9 cellular contexts compared by ENCODE assay signal in genomic region chr18:25352629-25353005, GRCh38. TPM values are rescaled to one million over a fixed set of nuclear protein-coding genes. Genes with fewer than 3 reads are reported as not detected.
A peak's percentile ranks its signal among the peaks of the same experiment; 100 is the strongest.
DNase-seq lines count a peak whose midpoint lies in the region; ATAC-seq and TF ChIP-seq lines count a peak whose summit lies in the region.
"Had no signal": no experiment of that assay in that cellular context is flagged by ENCODE, and none has a peak within 500 bp of the region (broad histone marks: within the 10 kb centered on the region; RNA-seq: fewer than 3 reads in every experiment).

No MANE protein-coding gene starts in this region.

- no peaks in the 10 kb centered on the region for H3K9me3 Mint-ChIP-seq in osteocyte (ENCODE audit: unreplicated experiment)

- no peaks in the 10 kb centered on the region for H3K79me2 ChIP-seq in KMS-11 (ENCODE audit: insufficient read depth, low read depth)

- H3K27me3 ChIP-seq in BLaER1 (peaks cover 68% of the 10 kb centered on the region), KMS-11 (ENCODE audit: insufficient read depth, low read depth) (no peaks in the 10 kb centered on the region), esophagus muscularis mucosa (peaks cover 5 to 36% (median 16%) of the 10 kb centered on the region in 4 donors)

- no peak; the same call in 1 of the 2 replicates for TF ChIP-seq CTCF in KMS-11 (conservative IDR thresholded peaks at IDR 0.05; ENCODE audit: low read depth, low read length)
- TF ChIP-seq CTCF in esophagus muscularis mucosa (IDR thresholded peaks at IDR 0.05): no peak
- no peak for TF ChIP-seq CTCF in osteocyte (IDR thresholded peaks at IDR 0.05)

- DNase-seq in esophagus muscularis mucosa (ENCODE audit: extremely low spot score) (no peak), osteocyte (ENCODE audit: extremely low spot score, unreplicated experiment) (no peak), NOMO-1 (lab: John Stamatoyannopoulos, UW; ENCODE audit: unreplicated experiment in 2 of 2) (no peak), iPS-NIHi11 (ENCODE audit: low spot score) (no peak)

- WGBS in esophagus muscularis mucosa: 2% methylated on average over 6 of the region's 6 CpGs

- H3K4me1 ChIP-seq in BLaER1 (peaks cover 28% of the 10 kb centered on the region), KMS-11 (ENCODE audit: low read depth, poor library complexity, severe bottlenecking) (no peaks in the 10 kb centered on the region), esophagus muscularis mucosa (peaks cover 0 to 28% (median 25%) of the 10 kb centered on the region in 4 donors)

- peak overlapping the region; percentile 68 for H3K27ac Mint-ChIP-seq in osteocyte (ENCODE audit: unreplicated experiment)

- H3K36me3 ChIP-seq in BLaER1: no peaks in the 10 kb centered on the region
- H3K36me3 ChIP-seq in KMS-11 (ENCODE audit: insufficient read depth): no peaks in the 10 kb centered on the region
- H3K36me3 ChIP-seq in esophagus muscularis mucosa: no peaks in the 10 kb centered on the region

- peak overlapping the region; percentile 98 for H3K4me2 ChIP-seq in BLaER1
- H3K4me2 ChIP-seq in KMS-11: peak overlapping the region; percentile 59

- intact Hi-C loops in esophagus muscularis mucosa (cut with DNase I): loop anchor here (5.0 to 10.0 kb wide), 2 partner anchors 150 to 478 kb away; no protein-coding TSS in a partner anchor

- H3K9ac ChIP-seq in BLaER1: no peak overlapping the region
- H3K9ac ChIP-seq in KMS-11: no peak overlapping the region

- peak overlapping the region; percentile 72 for H3K4me3 ChIP-seq in BLaER1
- no peak overlapping the region for H3K4me3 ChIP-seq in KMS-11 (IDR thresholded peaks at IDR 0.05; ENCODE audit: insufficient read depth, low read depth, low read length)
- peak overlapping the region; percentile 69 to 76 (median 74) for H3K4me3 ChIP-seq in esophagus muscularis mucosa

- ATAC-seq in GM18907 (IDR thresholded peaks at IDR 0.05; ENCODE audit: unreplicated experiment): no peak
- ATAC-seq in GM21825 (IDR thresholded peaks at IDR 0.05; ENCODE audit: unreplicated experiment): no peak

- no peaks in the 10 kb centered on the region for H3K36me3 Mint-ChIP-seq in osteocyte (ENCODE audit: unreplicated experiment)

- H3K27ac ChIP-seq in BLaER1 (no peak overlapping the region), KMS-11 (no peak overlapping the region), esophagus muscularis mucosa (replicated peaks in 1 of 4) (peak overlapping the region in 3 of 4 donors; percentile 7 to 39 (median 37))

- TF ChIP-seq POLR2A in esophagus muscularis mucosa (IDR thresholded peaks at IDR 0.05; ENCODE audit: low read depth): no peak

- H4K20me1 ChIP-seq in BLaER1: peaks cover 55% of the 10 kb centered on the region
- H4K20me1 ChIP-seq in KMS-11 (ENCODE audit: insufficient read depth): no peaks in the 10 kb centered on the region

- no peaks in the 10 kb centered on the region for H3K9me3 ChIP-seq in BLaER1
- H3K9me3 ChIP-seq in esophagus muscularis mucosa: no peaks in the 10 kb centered on the region

- TF ChIP-seq EP300 in esophagus muscularis mucosa (IDR thresholded peaks at IDR 0.05): no peak

- peaks cover 13% of the 10 kb centered on the region for H3K27me3 Mint-ChIP-seq in osteocyte (ENCODE audit: unreplicated experiment)

- peak overlapping the region; percentile 55; the same call in 1 of the 2 replicates for H2AFZ ChIP-seq in KMS-11 (ENCODE audit: low read depth)

- H3K4me1 Mint-ChIP-seq in osteocyte (ENCODE audit: unreplicated experiment): peaks cover 23% of the 10 kb centered on the region

- peak overlapping the region; percentile 81 for H3K4me3 Mint-ChIP-seq in osteocyte (ENCODE audit: unreplicated experiment)

RNA-seq across cellular contexts. Expression of gene ZNF521, which starts 0.7 kb away (rescaled TPM):
- total RNA-seq in esophagus muscularis mucosa (10 to 100 TPM; 15.6 to 20.6 (median 16.9) TPM), osteocyte (52.2 and 57.1 TPM in 2 replicates)
- total RNA-seq: NCI-H460 had no signal

Comparison
In these comparisons a context has a peak if more than half of its experiments do, and no peak if none do; other contexts are left out.
1. H3K27ac ChIP-seq: peak in esophagus muscularis mucosa (3 of 4); none in BLaER1 (single experiment) and KMS-11 (single experiment).